ENCODE assay signal across 21 cellular contexts in genomic region chr6:32214126-32214525, GRCh38.
"Had no signal": no experiment of that assay in that cellular context is flagged by ENCODE, and none has a peak within 500 bp of the region (broad histone marks: within the 10 kb centered on the region; RNA-seq: fewer than 3 reads in every experiment).

No MANE protein-coding gene starts in this region.

- H3K4me3 Mint-ChIP-seq: dendritic cell treated with granulocyte-macrophage colony-stimulating factor and Interleukin-4, amounts not matched to agents 40 ng/mL and 50 ng/mL, for 4 days; effector memory CD8-positive, alpha-beta T cell; natural killer cell; neural crest cell; type B pancreatic cell had no signal

- DNase-seq: effector memory CD8-positive, alpha-beta T cell; esophagus squamous epithelium; foreskin fibroblast; glutamatergic neuron; mammary epithelial cell; mucosa of descending colon; natural killer cell; nucleus accumbens; ovary; right cardiac atrium; small intestine; stimulated activated CD4-positive, alpha-beta T cell treated with anti-CD3 and anti-CD28 coated beads, Interleukin-2, amount 100 ng/mL, for 48 hours; stimulated activated naive CD8-positive, alpha-beta T cell treated with anti-CD3 and anti-CD28 coated beads, Interleukin-15, Interleukin-2, amounts not matched to agents 100 U/mL and 50 U/mL, for 24 hours; thyroid gland had no signal

- H3K27ac Mint-ChIP-seq: dendritic cell treated with granulocyte-macrophage colony-stimulating factor and Interleukin-4, amounts not matched to agents 40 ng/mL and 50 ng/mL, for 4 days; natural killer cell; type B pancreatic cell had no signal

- H3K4me1 Mint-ChIP-seq: natural killer cell, neural crest cell had no signal

- H3K36me3 Mint-ChIP-seq: natural killer cell, type B pancreatic cell had no signal

- ATAC-seq: effector memory CD8-positive, alpha-beta T cell; gastroesophageal sphincter; left lobe of liver; mucosa of descending colon; natural killer cell; right cardiac atrium; stimulated activated naive CD8-positive, alpha-beta T cell treated with anti-CD3 and anti-CD28 coated beads, Interleukin-15, Interleukin-2, amounts not matched to agents 100 U/mL and 50 U/mL, for 24 hours had no signal

- FAIRE-seq: small intestine, urothelium cell line had no signal

- H3K4me1 ChIP-seq: esophagus squamous epithelium, gastroesophageal sphincter, thyroid gland had no signal

- H3K36me3 ChIP-seq: esophagus squamous epithelium, gastroesophageal sphincter, ovary, suprapubic skin, thyroid gland had no signal

- H3K27ac ChIP-seq: esophagus squamous epithelium, gastroesophageal sphincter, ovary, suprapubic skin, thyroid gland had no signal

- H3K9me3 Mint-ChIP-seq: dendritic cell treated with granulocyte-macrophage colony-stimulating factor and Interleukin-4, amounts not matched to agents 40 ng/mL and 50 ng/mL, for 4 days; effector memory CD8-positive, alpha-beta T cell; natural killer cell; neural crest cell; type B pancreatic cell had no signal

- H3K27me3 ChIP-seq: esophagus squamous epithelium, gastroesophageal sphincter, ovary, suprapubic skin, thyroid gland had no signal

- H3K9me3 ChIP-seq: esophagus squamous epithelium, gastroesophageal sphincter, mucosa of descending colon, ovary, suprapubic skin, thyroid gland had no signal

- H3K4me3 ChIP-seq: esophagus squamous epithelium, gastroesophageal sphincter, mucosa of descending colon, ovary, suprapubic skin, thyroid gland had no signal
